In genomic region chr19:4792866-4793195, GRCh38 we compare ENCODE assay signal across 8 cellular contexts. TPM values are rescaled to one million over a fixed set of nuclear protein-coding genes. Genes with fewer than 3 reads are reported as not detected.
DNase-seq lines count a peak whose midpoint lies in the region; ATAC-seq and TF ChIP-seq lines count a peak whose summit lies in the region.
"Not testable (repeated sequence)": the region's sequence is repeated elsewhere in the genome, so short reads cannot be mapped to it uniquely, and the experiment has no call there.

No MANE protein-coding gene starts in this region.

- H3K36me3 ChIP-seq in BE2C (peaks cover 32% of the 10 kb centered on the region), RWPE2 (ENCODE audit: low read depth) (peaks cover 19% of the 10 kb centered on the region), iPS-15b (ENCODE audit: control insufficient read depth, insufficient read depth, low read length) (peaks cover 14% of the 10 kb centered on the region)
- peaks cover 32% of the 10 kb centered on the region for H3K36me3 ChIP-seq in effector memory CD4-positive, alpha-beta T cell (ENCODE audit: control insufficient read depth, insufficient read depth, low read length)

- DNase-seq in BE2C; HFF-Myc (ENCODE audit: extremely low read depth, low read depth); RWPE2 (ENCODE audit: low spot score); activated naive CD4-positive, alpha-beta T cell treated with anti-CD3 and anti-CD28 coated beads for 36 hours; effector memory CD4-positive, alpha-beta T cell; stimulated activated effector memory CD8-positive, alpha-beta T cell treated with anti-CD3 and anti-CD28 coated beads, Interleukin-12 subunit alpha, Interleukin-12 subunit beta, amount 100 ng/mL, for 72 hours (ENCODE audit: low spot score in 2 of 2): not testable (repeated sequence)

- not testable (repeated sequence) for H3K27ac ChIP-seq in RWPE2 (ENCODE audit: poor library complexity, severe bottlenecking); effector memory CD4-positive, alpha-beta T cell (ENCODE audit: insufficient read depth, low read length, poor library complexity, severe bottlenecking)

- intact Hi-C loops in activated naive CD4-positive, alpha-beta T cell treated with anti-CD3 and anti-CD28 coated beads for 36 hours (cut with micrococcal nuclease): loop anchor here (5.0 to 10.0 kb wide), 3 partner anchors 238 to 391 kb away; partner anchors contain the start of genes CHAF1A, SEMA6B, SH3GL1 and UBXN6

- peaks cover 27% of the 10 kb centered on the region for H3K36me3 Mint-ChIP-seq in activated naive CD4-positive, alpha-beta T cell treated with anti-CD3 and anti-CD28 coated beads for 36 hours (ENCODE audit: low read depth)
- peaks cover 22% of the 10 kb centered on the region for H3K36me3 Mint-ChIP-seq in nephron (ENCODE audit: low read depth)
- peaks cover 60% of the 10 kb centered on the region for H3K36me3 Mint-ChIP-seq in stimulated activated effector memory CD8-positive, alpha-beta T cell treated with anti-CD3 and anti-CD28 coated beads, Interleukin-12 subunit alpha, Interleukin-12 subunit beta, amount 100 ng/mL, for 72 hours

- H3K4me1 Mint-ChIP-seq in activated naive CD4-positive, alpha-beta T cell treated with anti-CD3 and anti-CD28 coated beads for 36 hours (ENCODE audit: low read depth): peaks cover 44% of the 10 kb centered on the region
- H3K4me1 Mint-ChIP-seq in nephron: not testable (repeated sequence)
- H3K4me1 Mint-ChIP-seq in stimulated activated effector memory CD8-positive, alpha-beta T cell treated with anti-CD3 and anti-CD28 coated beads, Interleukin-12 subunit alpha, Interleukin-12 subunit beta, amount 100 ng/mL, for 72 hours: peaks cover 39% of the 10 kb centered on the region

- ATAC-seq in RWPE2 (ENCODE audit: low read depth); stimulated activated effector memory CD8-positive, alpha-beta T cell treated with anti-CD3 and anti-CD28 coated beads, Interleukin-12 subunit alpha, Interleukin-12 subunit beta, amount 100 ng/mL, for 72 hours: not testable (repeated sequence)

- not testable (repeated sequence) for H3K9me3 Mint-ChIP-seq in activated naive CD4-positive, alpha-beta T cell treated with anti-CD3 and anti-CD28 coated beads for 36 hours; nephron; stimulated activated effector memory CD8-positive, alpha-beta T cell treated with anti-CD3 and anti-CD28 coated beads, Interleukin-12 subunit alpha, Interleukin-12 subunit beta, amount 100 ng/mL, for 72 hours

- H3K9ac ChIP-seq in iPS-15b (ENCODE audit: low read depth, low read length): not testable (repeated sequence)

- peak overlapping the region; percentile 80 for H3K4me3 Mint-ChIP-seq in activated naive CD4-positive, alpha-beta T cell treated with anti-CD3 and anti-CD28 coated beads for 36 hours
- H3K4me3 Mint-ChIP-seq in nephron: peak overlapping the region; percentile 78 to 82 (median 82)
- H3K4me3 Mint-ChIP-seq in stimulated activated effector memory CD8-positive, alpha-beta T cell treated with anti-CD3 and anti-CD28 coated beads, Interleukin-12 subunit alpha, Interleukin-12 subunit beta, amount 100 ng/mL, for 72 hours: peak overlapping the region; percentile 79

- CTCF ChIA-PET in activated naive CD4-positive, alpha-beta T cell treated with anti-CD3 and anti-CD28 coated beads for 36 hours (lab: Charles Lee): interaction anchor here (0.6 to 4.0 kb wide), 4 partner anchors 8 to 69 kb away, joined by 3 to 32 read pairs (median 6); partner anchors contain the start of gene DPP9

- not testable (repeated sequence) for H3K9me3 ChIP-seq in BE2C; RWPE2 (ENCODE audit: severe bottlenecking); effector memory CD4-positive, alpha-beta T cell (ENCODE audit: control insufficient read depth, low read length); iPS-15b (ENCODE audit: control insufficient read depth, insufficient read depth, low read length)

- H3K4me3 ChIP-seq in BE2C (ENCODE audit: low read depth, low read length): peak overlapping the region; percentile 82
- H3K4me3 ChIP-seq in HFF-Myc (replicated peaks; ENCODE audit: low read depth, low read length): peak overlapping the region; percentile 78
- H3K4me3 ChIP-seq in RWPE2 (ENCODE audit: severe bottlenecking): peak overlapping the region; percentile 96
- peak overlapping the region; percentile 90 for H3K4me3 ChIP-seq in effector memory CD4-positive, alpha-beta T cell (ENCODE audit: insufficient read depth, low read depth, low read length, poor library complexity, severe bottlenecking)
- peak overlapping the region; percentile 73 for H3K4me3 ChIP-seq in iPS-15b (ENCODE audit: low read depth, low read length)

- not testable (repeated sequence) for H3K4me1 ChIP-seq in BE2C; iPS-15b (ENCODE audit: control insufficient read depth, insufficient read depth, low read length)
- H3K4me1 ChIP-seq in RWPE2 (ENCODE audit: insufficient read depth, poor library complexity, severe bottlenecking): peaks cover 10% of the 10 kb centered on the region
- H3K4me1 ChIP-seq in effector memory CD4-positive, alpha-beta T cell (ENCODE audit: control insufficient read depth, insufficient read depth, low read length, poor library complexity, severe bottlenecking): peaks cover 11% of the 10 kb centered on the region

- H3K27me3 Mint-ChIP-seq in activated naive CD4-positive, alpha-beta T cell treated with anti-CD3 and anti-CD28 coated beads for 36 hours (ENCODE audit: low read depth); nephron (ENCODE audit: low read depth): not testable (repeated sequence)

- peak overlapping the region; percentile 13 for H3K27ac Mint-ChIP-seq in activated naive CD4-positive, alpha-beta T cell treated with anti-CD3 and anti-CD28 coated beads for 36 hours
- not testable (repeated sequence) for H3K27ac Mint-ChIP-seq in nephron
- H3K27ac Mint-ChIP-seq in stimulated activated effector memory CD8-positive, alpha-beta T cell treated with anti-CD3 and anti-CD28 coated beads, Interleukin-12 subunit alpha, Interleukin-12 subunit beta, amount 100 ng/mL, for 72 hours: peak overlapping the region; percentile 90

- TF ChIP-seq CTCF in BE2C (IDR thresholded peaks at IDR 0.05; ENCODE audit: low read depth, low read length); HFF-Myc (IDR thresholded peaks at IDR 0.05; ENCODE audit: low read depth, low read length, missing control alignments); RWPE2 (IDR thresholded peaks at IDR 0.05; ENCODE audit: poor library complexity, severe bottlenecking); nephron (IDR thresholded peaks at IDR 0.05; ENCODE audit: unreplicated experiment in 3 of 3): not testable (repeated sequence)

- H3K27me3 ChIP-seq in BE2C; RWPE2 (ENCODE audit: insufficient read depth, poor library complexity, severe bottlenecking); effector memory CD4-positive, alpha-beta T cell (replicated peaks; ENCODE audit: control insufficient read depth, insufficient read depth, low read length, poor library complexity, severe bottlenecking); iPS-15b (ENCODE audit: control insufficient read depth, insufficient read depth, low read length): not testable (repeated sequence)

RNA-seq across cellular contexts. Expression of gene FEM1A, which starts 1.3 kb away (rescaled TPM):
- polyA plus RNA-seq in BE2C (2012; ENCODE audit: insufficient read depth, insufficient read length, low read depth): 16.3 TPM
- 1 to 10 TPM; 8.1 to 9.1 TPM for total RNA-seq in activated naive CD4-positive, alpha-beta T cell treated with anti-CD3 and anti-CD28 coated beads for 36 hours

RNA-seq across cellular contexts. Expression of gene TICAM1, which starts 38.7 kb away (rescaled TPM):
- polyA plus RNA-seq in BE2C (2012; ENCODE audit: insufficient read depth, insufficient read length, low read depth): 11.3 TPM
- total RNA-seq in activated naive CD4-positive, alpha-beta T cell treated with anti-CD3 and anti-CD28 coated beads for 36 hours: 10 to 100 TPM; 15.2 to 16.5 TPM
